In the genomic region with DNA sequence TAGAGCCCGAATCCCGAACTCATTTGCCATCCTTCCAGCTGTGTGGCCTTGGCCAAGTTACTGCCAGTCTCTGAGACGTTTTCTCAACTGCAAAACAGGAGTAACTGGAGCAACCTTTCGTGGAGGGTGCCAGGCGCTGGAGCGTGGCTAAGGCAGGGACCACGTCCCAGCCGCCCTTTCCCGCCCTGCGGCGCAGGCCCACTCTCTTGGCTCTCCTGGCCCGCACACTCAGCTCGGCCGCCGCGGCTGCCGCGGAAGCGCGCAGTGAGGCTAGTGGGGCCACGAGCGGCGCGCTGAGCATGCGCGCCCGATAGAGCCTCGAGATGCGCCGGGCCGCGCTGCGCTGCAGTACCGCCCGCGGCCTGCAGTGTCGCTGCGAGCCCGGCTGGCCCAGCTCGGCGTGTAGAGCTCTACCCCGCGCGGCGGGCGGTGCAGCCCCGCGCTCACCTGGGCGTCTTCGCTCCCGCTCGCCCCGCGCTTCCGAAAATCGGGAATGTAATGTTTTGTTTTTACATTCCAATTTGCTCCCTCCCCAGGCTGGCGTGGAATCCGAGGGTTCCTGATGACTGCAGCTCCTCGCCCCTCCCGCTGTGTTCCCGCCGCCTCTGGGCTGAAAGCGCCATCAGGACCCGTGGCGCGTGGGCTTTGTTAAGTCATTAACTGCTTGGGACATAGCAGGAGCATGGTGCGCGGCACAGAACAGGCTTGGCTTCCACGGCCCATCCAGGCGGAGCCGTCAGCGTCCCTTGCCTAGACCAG, we compare ENCODE assay signal across 8 cellular contexts. TPM values are rescaled to one million over a fixed set of nuclear protein-coding genes. Genes with fewer than 3 reads are reported as not detected.
DNase-seq lines count a peak whose midpoint lies in the region; ATAC-seq and TF ChIP-seq lines count a peak whose summit lies in the region.

No MANE protein-coding gene starts in this region.

- peaks cover 7% of the 10 kb centered on the region for H3K36me3 Mint-ChIP-seq in brain

- peaks cover 43% of the 10 kb centered on the region for H3K27me3 Mint-ChIP-seq in brain

- peak; percentile 58 for TF ChIP-seq CTCF in BE2C (IDR thresholded peaks at IDR 0.05; ENCODE audit: low read depth, low read length)
- peak; percentile 74 to 95 for TF ChIP-seq CTCF in brain (conservative IDR thresholded peaks at IDR 0.05)

- DNase-seq in BE2C (peak; percentile 63), UCSD-AML1 (lab: John Stamatoyannopoulos, UW; ENCODE audit: unreplicated experiment) (peak; percentile 81), iPS-NIHi7 (ENCODE audit: extremely low spot score) (peak; percentile 93), NCI-H128 (lab: John Stamatoyannopoulos, UW; ENCODE audit: unreplicated experiment) (no peak)
- peak; percentile 39 to 66 for DNase-seq in stimulated activated CD4-positive, alpha-beta T cell treated with anti-CD3 and anti-CD28 coated beads, Interleukin-15, amount 100 ng/mL, for 48 hours (ENCODE audit: low read depth in 2 of 2)

- ATAC-seq in GM19328 (IDR thresholded peaks at IDR 0.05; ENCODE audit: unreplicated experiment), result peak; percentile 51
- ATAC-seq in HG03457 (IDR thresholded peaks at IDR 0.05; ENCODE audit: unreplicated experiment), result peak; percentile 60

- peaks cover 9% of the 10 kb centered on the region for H3K4me1 Mint-ChIP-seq in brain

- no peaks in the 10 kb centered on the region for H3K27me3 ChIP-seq in BE2C

- H3K4me3 Mint-ChIP-seq in brain, result peak overlapping the region; percentile 60 to 92 (median 85)

- H3K9me3 ChIP-seq in BE2C, result peaks cover 3% of the 10 kb centered on the region; the same call in 1 of the 2 replicates

- no peaks in the 10 kb centered on the region for H3K36me3 ChIP-seq in BE2C

- H3K9me3 Mint-ChIP-seq in brain, result peaks cover 23 to 48% (median 41%) of the 10 kb centered on the region in 5 experiments

- H3K27ac Mint-ChIP-seq in brain, result peak overlapping the region in 1 of 5 experiments; percentile 55

- no peaks in the 10 kb centered on the region for H3K4me1 ChIP-seq in BE2C

- H3K4me3 ChIP-seq in BE2C (ENCODE audit: low read depth, low read length), result peak overlapping the region; percentile 23; the same call in 1 of the 2 replicates

RNA-seq across cellular contexts. Expression of a gene that starts 4.0 kb away (rescaled TPM):
- 4.2 TPM for polyA plus RNA-seq in BE2C (2012; ENCODE audit: insufficient read depth, insufficient read length, low read depth)
- 10.7 TPM for polyA plus RNA-seq in brain (ENCODE audit: insufficient read depth, low read depth, low replicate concordance)
